9 cellular contexts compared by ENCODE assay signal in genomic region chr2:110865188-110865587, GRCh38.
DNase-seq lines count a peak whose midpoint lies in the region; ATAC-seq and TF ChIP-seq lines count a peak whose summit lies in the region.
"Had no signal": no experiment of that assay in that cellular context is flagged by ENCODE, and none has a peak within 500 bp of the region (broad histone marks: within the 10 kb centered on the region; RNA-seq: fewer than 3 reads in every experiment).

No MANE protein-coding gene starts in this region.

- no peak overlapping the region for H2AFZ ChIP-seq in PC-3 (ENCODE audit: low read length)

- TF ChIP-seq CTCF in PC-3 (conservative IDR thresholded peaks at IDR 0.05; ENCODE audit: low read depth, low read length) = no peak
- no peak for TF ChIP-seq CTCF in dorsolateral prefrontal cortex (IDR thresholded peaks at IDR 0.05 in 54 of 56, conservative IDR thresholded peaks at IDR 0.05 in 2 of 56; ENCODE audit: low read depth in 1 of 56, partially characterized antibody in 56 of 56)

- H3K36me3 ChIP-seq in PC-3 (ENCODE audit: low read depth, low read length) (no peaks in the 10 kb centered on the region), SJCRH30 (no peaks in the 10 kb centered on the region)

- no peaks in the 10 kb centered on the region for H3K79me2 ChIP-seq in PC-3 (ENCODE audit: low read length)

- peak; percentile 43 for DNase-seq in activated naive CD4-positive, alpha-beta T cell treated with Interleukin-2 at 50 U/mL for 16 hours
- DNase-seq in activated naive CD4-positive, alpha-beta T cell (lab: John Stamatoyannopoulos, UW) = no peak
- DNase-seq in PC-3 (peak; percentile 68), dorsolateral prefrontal cortex (no peak), epidermal melanocyte (ENCODE audit: insufficient read length, low spot score) (no peak), SJCRH30 (no peak)
- DNase-seq in stimulated activated naive CD8-positive, alpha-beta T cell treated with anti-CD3 and anti-CD28 coated beads, Interleukin-15, Interleukin-2, amounts not matched to agents 100 U/mL and 50 U/mL, for 24 hours = no peak

- no peaks in the 10 kb centered on the region for H3K9me2 ChIP-seq in PC-3 (replicated peaks; ENCODE audit: low read length)

- no peak overlapping the region for H3K27ac ChIP-seq in PC-3 (ENCODE audit: low read length)
- H3K27ac ChIP-seq in dorsolateral prefrontal cortex = no peak overlapping the region
- H3K27ac ChIP-seq in SJCRH30 = no peak overlapping the region
- H3K27ac ChIP-seq: C4-2B had no signal

- BruUV-seq in PC-3 (replicated peaks; lab: Mats Ljungman, UMichigan) = no TSS peak

- H3K9me3 ChIP-seq in PC-3 (ENCODE audit: low read length) = no peaks in the 10 kb centered on the region
- H3K9me3 ChIP-seq in SJCRH30 (replicated peaks) = no peaks in the 10 kb centered on the region

- H3F3A ChIP-seq in PC-3 (ENCODE audit: low read length, unreplicated experiment) = no peaks in the 10 kb centered on the region

- no peak overlapping the region for H3K9ac ChIP-seq in PC-3 (ENCODE audit: low read length)

- ATAC-seq in HG02759 (IDR thresholded peaks at IDR 0.05; ENCODE audit: unreplicated experiment) (peak; percentile 93), PC-3 (peak; percentile 9; the same call in 1 of the 2 replicates)
- ATAC-seq in stimulated activated naive CD8-positive, alpha-beta T cell treated with anti-CD3 and anti-CD28 coated beads, Interleukin-15, Interleukin-2, amounts not matched to agents 100 U/mL and 50 U/mL, for 24 hours = peak; percentile 78

- POLR2A ChIA-PET in PC-3 (lab: Charles Lee; ENCODE audit: unreplicated experiment) = no interaction called here

- H3K27me3 ChIP-seq in PC-3 (ENCODE audit: low read length) = no peaks in the 10 kb centered on the region
- H3K27me3 ChIP-seq in dorsolateral prefrontal cortex = peaks cover 0 to 13% (median 0%) of the 10 kb centered on the region in 45 donors
- H3K27me3 ChIP-seq in SJCRH30 = 0 out of 2 replicates have a peak, but pooled peaks cover 3% of the 10 kb centered on the region

- no peak overlapping the region for H3K4me3 ChIP-seq in PC-3 (ENCODE audit: low read length)
- H3K4me3 ChIP-seq in dorsolateral prefrontal cortex = no peak overlapping the region
- H3K4me3 ChIP-seq in SJCRH30 = no peak overlapping the region

- no peaks in the 10 kb centered on the region for H4K20me1 ChIP-seq in PC-3 (ENCODE audit: low read length)

- intact Hi-C loops in PC-3 (cut with micrococcal nuclease) (no loop called here), dorsolateral prefrontal cortex (cut with DNase I) (no loop called here)

- CTCF ChIA-PET in PC-3 (lab: Charles Lee) = no interaction called here

- H3K4me2 ChIP-seq in PC-3 (ENCODE audit: low read length) = peak overlapping the region; percentile 66

- peaks cover 39% of the 10 kb centered on the region for H3K4me1 ChIP-seq in PC-3 (ENCODE audit: insufficient read depth, low read length)
- peaks cover 10% of the 10 kb centered on the region for H3K4me1 ChIP-seq in SJCRH30

Comparison
In these comparisons a context has a peak if more than half of its experiments do, and no peak if none do; other contexts are left out.
1. DNase-seq: peak in activated naive CD4-positive, alpha-beta T cell treated with Interleukin-2 at 50 U/mL for 16 hours (single experiment) and PC-3 (single experiment); none in activated naive CD4-positive, alpha-beta T cell (0 of 4), stimulated activated naive CD8-positive, alpha-beta T cell treated with anti-CD3 and anti-CD28 coated beads, Interleukin-15, Interleukin-2, amounts not matched to agents 100 U/mL and 50 U/mL, for 24 hours (single experiment), dorsolateral prefrontal cortex (0 of 10), epidermal melanocyte (single experiment) and SJCRH30 (0 of 2).
2. ATAC-seq: peak in every context shown above with its lines; median percentile 93 in HG02759; 78 in stimulated activated naive CD8-positive, alpha-beta T cell treated with anti-CD3 and anti-CD28 coated beads, Interleukin-15, Interleukin-2, amounts not matched to agents 100 U/mL and 50 U/mL, for 24 hours; 9 in PC-3.